12 cellular contexts compared by ENCODE assay signal in genomic region chr7:377069-378040, GRCh38.
A peak's percentile ranks its signal among the peaks of the same experiment; 100 is the strongest.
DNase-seq lines count a peak whose midpoint lies in the region; TF ChIP-seq lines count a peak whose summit lies in the region.
"Had no signal": no experiment of that assay in that cellular context is flagged by ENCODE, and none has a peak within 500 bp of the region (broad histone marks: within the 10 kb centered on the region; RNA-seq: fewer than 3 reads in every experiment).

No MANE protein-coding gene starts in this region.

- TF ChIP-seq CTCF in CD14-positive monocyte (IDR thresholded peaks at IDR 0.05), result no peak
- no peak for TF ChIP-seq CTCF in coronary artery (IDR thresholded peaks at IDR 0.05)
- TF ChIP-seq CTCF in nephron (IDR thresholded peaks at IDR 0.05; ENCODE audit: unreplicated experiment in 3 of 3), result no peak
- TF ChIP-seq CTCF in glutamatergic neuron (IDR thresholded peaks at IDR 0.05; ENCODE audit: partially characterized antibody, unreplicated experiment), result no peak
- no peak for TF ChIP-seq CTCF in Calu3 (IDR thresholded peaks at IDR 0.05; ENCODE audit: unreplicated experiment)

- intact Hi-C loops in CD14-positive monocyte (cut with micrococcal nuclease) (no loop called here), Calu3 (cut with micrococcal nuclease; ENCODE audit: unreplicated experiment) (no loop called here)

- CTCF ChIA-PET in Calu3 (lab: Charles Lee), result no interaction called here

- no peak overlapping the region for H3K4me3 ChIP-seq in coronary artery

- H3K27ac Mint-ChIP-seq in CD14-positive monocyte (no peak overlapping the region), nephron (peak overlapping the region in 2 of 3 experiments; percentile 69 to 85), glutamatergic neuron (ENCODE audit: unreplicated experiment) (no peak overlapping the region), Calu3 (ENCODE audit: unreplicated experiment) (no peak overlapping the region)
- H3K27ac Mint-ChIP-seq: activated T-helper 1 cell treated with anti-CD3 and anti-CD28 coated beads, Interleukin-12 subunit alpha, Interleukin-12 subunit beta, Interleukin-2, Interleukin-4 antibody, amounts not matched to agents 30 ng/mL and 10 ng/mL and 1 ng/mL, durations not matched to agents 14 hours and 24 hours and 36 hours had no signal

- H3K4me3 Mint-ChIP-seq in CD14-positive monocyte, result no peak overlapping the region
- H3K4me3 Mint-ChIP-seq in nephron, result peak overlapping the region in 1 of 3 experiments; percentile 8
- no peak overlapping the region for H3K4me3 Mint-ChIP-seq in glutamatergic neuron (ENCODE audit: unreplicated experiment)
- no peak overlapping the region for H3K4me3 Mint-ChIP-seq in Calu3 (ENCODE audit: low read depth, unreplicated experiment)
- H3K4me3 Mint-ChIP-seq: activated T-helper 1 cell treated with anti-CD3 and anti-CD28 coated beads, Interleukin-12 subunit alpha, Interleukin-12 subunit beta, Interleukin-2, Interleukin-4 antibody, amounts not matched to agents 30 ng/mL and 10 ng/mL and 1 ng/mL, durations not matched to agents 14 hours and 24 hours and 36 hours had no signal

- H3K36me3 Mint-ChIP-seq in CD14-positive monocyte (no peaks in the 10 kb centered on the region), nephron (ENCODE audit: low read depth) (no peaks in the 10 kb centered on the region), glutamatergic neuron (ENCODE audit: unreplicated experiment) (no peaks in the 10 kb centered on the region), Calu3 (ENCODE audit: insufficient read depth, unreplicated experiment) (peaks cover 6% of the 10 kb centered on the region)

- DNase-seq in AG20443 (ENCODE audit: low spot score), result peak; percentile 7
- peak; percentile 42 for DNase-seq in CD14-positive monocyte (ENCODE audit: low spot score)
- peak; percentile 67 for DNase-seq in coronary artery (ENCODE audit: low spot score)
- no peak for DNase-seq in glutamatergic neuron
- DNase-seq in Calu3, result no peak
- DNase-seq in HPDE6-E6E7 (ENCODE audit: extremely low spot score), result no peak
- no peak for DNase-seq in pons (ENCODE audit: low spot score)
- DNase-seq: effector CD8-positive, alpha-beta T cell; EL had no signal

- H3K27me3 Mint-ChIP-seq in CD14-positive monocyte (ENCODE audit: low read depth in 3 of 3) (peaks cover 21 to 72% (median 42%) of the 10 kb centered on the region in 3 donors), nephron (ENCODE audit: low read depth) (peaks cover 25% of the 10 kb centered on the region), glutamatergic neuron (ENCODE audit: unreplicated experiment) (peaks cover 6% of the 10 kb centered on the region), Calu3 (ENCODE audit: unreplicated experiment) (peaks cover 100% of the 10 kb centered on the region)

- no peak overlapping the region for H3K27ac ChIP-seq in coronary artery
- H3K27ac ChIP-seq: VCaP had no signal

- BruUV-seq in Calu3 (replicated peaks; lab: Mats Ljungman, UMichigan), result no TSS peak

- H3K4me1 Mint-ChIP-seq in CD14-positive monocyte (peaks cover 17% of the 10 kb centered on the region), nephron (peaks cover 21% of the 10 kb centered on the region), glutamatergic neuron (ENCODE audit: low read depth, unreplicated experiment) (no peaks in the 10 kb centered on the region), Calu3 (ENCODE audit: low read depth, unreplicated experiment) (peaks cover 12% of the 10 kb centered on the region)

- peaks cover 0 to 4% (median 1%) of the 10 kb centered on the region in 7 donors for H3K9me3 Mint-ChIP-seq in CD14-positive monocyte
- peaks cover 7% of the 10 kb centered on the region for H3K9me3 Mint-ChIP-seq in nephron
- H3K9me3 Mint-ChIP-seq in glutamatergic neuron (ENCODE audit: unreplicated experiment), result peaks cover 4% of the 10 kb centered on the region
- no peaks in the 10 kb centered on the region for H3K9me3 Mint-ChIP-seq in Calu3 (ENCODE audit: low read depth, unreplicated experiment)
- H3K9me3 Mint-ChIP-seq: activated T-helper 1 cell treated with anti-CD3 and anti-CD28 coated beads, Interleukin-12 subunit alpha, Interleukin-12 subunit beta, Interleukin-2, Interleukin-4 antibody, amounts not matched to agents 30 ng/mL and 10 ng/mL and 1 ng/mL, durations not matched to agents 14 hours and 24 hours and 36 hours had no signal

Comparison
In these comparisons a context has a peak if more than half of its experiments do, and no peak if none do; other contexts are left out.
1. DNase-seq: peak in AG20443 (single experiment), CD14-positive monocyte (single experiment) and coronary artery (single experiment); none in glutamatergic neuron (single experiment), Calu3 (single experiment), HPDE6-E6E7 (single experiment) and pons (single experiment).
2. H3K27ac Mint-ChIP-seq: peak in nephron (2 of 3); none in CD14-positive monocyte (0 of 7), glutamatergic neuron (single experiment) and Calu3 (single experiment).